9 cellular contexts compared by ENCODE assay signal in genomic region chr18:49178736-49179135, GRCh38.
DNase-seq lines count a peak whose midpoint lies in the region; ATAC-seq and TF ChIP-seq lines count a peak whose summit lies in the region.
"Had no signal": no experiment of that assay in that cellular context is flagged by ENCODE, and none has a peak within 500 bp of the region (broad histone marks: within the 10 kb centered on the region; RNA-seq: fewer than 3 reads in every experiment).

No MANE protein-coding gene starts in this region.

- no peaks in the 10 kb centered on the region for H3K27me3 Mint-ChIP-seq in neural progenitor cell (ENCODE audit: insufficient read depth, low read depth)
- H3K27me3 Mint-ChIP-seq: IgD-negative memory B cell had no signal

- H2AFZ ChIP-seq in neural progenitor cell (replicated peaks) = no peak overlapping the region

- H3K27ac ChIP-seq in neural progenitor cell = no peak overlapping the region

- peaks cover under 1% of the 10 kb centered on the region for H3K4me1 Mint-ChIP-seq in neural progenitor cell

- no peaks in the 10 kb centered on the region for H3K27me3 ChIP-seq in neural progenitor cell

- DNase-seq in Daoy (ENCODE audit: low read depth) (peak; percentile 20), LoVo (ENCODE audit: low spot score) (peak; percentile 11), dermis microvascular lymphatic vessel endothelial cell (ENCODE audit: low read depth in 2 of 2) (peak; percentile 22 to 30), neural progenitor cell (ENCODE audit: low spot score) (peak; percentile 28), NCI-H1092 treated with DMSO at 0.1 percent for 48 hours (lab: John Stamatoyannopoulos, UW) (no peak), CD1c-positive myeloid dendritic cell (ENCODE audit: extremely low spot score) (no peak)

- no peaks in the 10 kb centered on the region for H4K20me1 ChIP-seq in neural progenitor cell (ENCODE audit: low read depth)

- TF ChIP-seq CTCF in neural progenitor cell (IDR thresholded peaks at IDR 0.05) = peak; percentile 70

- H3K4me3 ChIP-seq in neural progenitor cell = no peak overlapping the region

- no peaks in the 10 kb centered on the region for H3K9me3 ChIP-seq in neural progenitor cell (ENCODE audit: low read depth)

- H3K36me3 Mint-ChIP-seq in neural progenitor cell = no peaks in the 10 kb centered on the region

- no peak overlapping the region for H3K4me2 ChIP-seq in neural progenitor cell

- no peak overlapping the region for H3K9ac ChIP-seq in neural progenitor cell

- ATAC-seq in GM18870 (IDR thresholded peaks at IDR 0.05; ENCODE audit: unreplicated experiment) = no peak
- no peak for ATAC-seq in GM21528 (IDR thresholded peaks at IDR 0.05; ENCODE audit: low FRiP score, unreplicated experiment)

- H3F3A ChIP-seq in neural progenitor cell (ENCODE audit: low read depth) = no peaks in the 10 kb centered on the region

- H3K36me3 ChIP-seq in neural progenitor cell = no peaks in the 10 kb centered on the region

- H3K9me3 Mint-ChIP-seq in neural progenitor cell = no peaks in the 10 kb centered on the region
- H3K9me3 Mint-ChIP-seq: IgD-negative memory B cell had no signal

- no peaks in the 10 kb centered on the region for H3K79me2 ChIP-seq in neural progenitor cell (ENCODE audit: low read depth)

- peaks cover 4% of the 10 kb centered on the region for H3K4me1 ChIP-seq in neural progenitor cell

- no peak overlapping the region for H3K4me3 Mint-ChIP-seq in neural progenitor cell
- H3K4me3 Mint-ChIP-seq: IgD-negative memory B cell had no signal

- no peak overlapping the region for H3K27ac Mint-ChIP-seq in neural progenitor cell
- H3K27ac Mint-ChIP-seq: IgD-negative memory B cell had no signal

Comparison
In these comparisons a context has a peak if more than half of its experiments do, and no peak if none do; other contexts are left out.
1. DNase-seq: peak in Daoy (single experiment), LoVo (single experiment), dermis microvascular lymphatic vessel endothelial cell (2 of 2) and neural progenitor cell (single experiment); none in NCI-H1092 treated with DMSO at 0.1 percent for 48 hours (single experiment) and CD1c-positive myeloid dendritic cell (single experiment).